Comparison of ENCODE assay signal across 9 cellular contexts in genomic region chr11:93738647-93739081, GRCh38. TPM values are rescaled to one million over a fixed set of nuclear protein-coding genes. Genes with fewer than 3 reads are reported as not detected.
A peak's percentile ranks its signal among the peaks of the same experiment; 100 is the strongest.
DNase-seq lines count a peak whose midpoint lies in the region; ATAC-seq, FAIRE-seq and TF ChIP-seq lines count a peak whose summit lies in the region.
"Had no signal": no experiment of that assay in that cellular context is flagged by ENCODE, and none has a peak within 500 bp of the region (broad histone marks: within the 10 kb centered on the region; RNA-seq: fewer than 3 reads in every experiment).

No MANE protein-coding gene starts in this region.

- H3K27me3 ChIP-seq in NT2/D1 (ENCODE audit: insufficient read depth, insufficient read length) (no peaks in the 10 kb centered on the region), colonic mucosa (no peaks in the 10 kb centered on the region)

- H3K36me3 ChIP-seq in NT2/D1 (ENCODE audit: insufficient read depth, insufficient read length, low read length) (peaks cover 79% of the 10 kb centered on the region), colonic mucosa (peaks cover 13% of the 10 kb centered on the region)

- DNase-seq in EH (ENCODE audit: low read depth) (peak; percentile 31), NT2/D1 (ENCODE audit: low read depth, low spot score) (no peak), colonic mucosa (no peak), H54 (ENCODE audit: insufficient read length, low spot score) (no peak)
- DNase-seq: NCI-H2081 treated with DMSO at 0.1 percent for 48 hours had no signal

- H3K9ac ChIP-seq in NT2/D1 (ENCODE audit: insufficient read length, low read depth) (peak overlapping the region; percentile 98), colonic mucosa (ENCODE audit: low read depth in 2 of 2, low read length in 2 of 2) (no peak overlapping the region)

- H3K27me3 Mint-ChIP-seq in nephron (ENCODE audit: low read depth), result no peaks in the 10 kb centered on the region

- no peaks in the 10 kb centered on the region for H3K9me3 Mint-ChIP-seq in nephron

- peak overlapping the region; percentile 98 to 99 (median 99) for H3K4me3 Mint-ChIP-seq in nephron

- intact Hi-C loops in colonic mucosa (cut with DNase I), result loop anchor here (5.0 kb wide), 1 partner anchor 76 kb away; the partner anchor contains the start of gene CEP295

- H3K27ac ChIP-seq in colonic mucosa, result no peak overlapping the region

- H3K4me3 ChIP-seq in NT2/D1 (ENCODE audit: insufficient read length, low read depth) (peak overlapping the region; percentile 97), colonic mucosa (peak overlapping the region; percentile 6)

- ATAC-seq in HG03095 (IDR thresholded peaks at IDR 0.05; ENCODE audit: unreplicated experiment) (no peak), HG02973 (IDR thresholded peaks at IDR 0.05; ENCODE audit: unreplicated experiment) (no peak), GM19328 (IDR thresholded peaks at IDR 0.05; ENCODE audit: unreplicated experiment) (no peak)

- peaks cover 50% of the 10 kb centered on the region for H3K4me1 Mint-ChIP-seq in nephron

- no peak for FAIRE-seq in H54 (lab: Jason Lieb, UNC)

- no peak for TF ChIP-seq CTCF in colonic mucosa (IDR thresholded peaks at IDR 0.05)
- no peak for TF ChIP-seq CTCF in nephron (IDR thresholded peaks at IDR 0.05; ENCODE audit: unreplicated experiment in 3 of 3)

- H3K27ac Mint-ChIP-seq in nephron, result peak overlapping the region; percentile 35 to 98 (median 63)

- no peaks in the 10 kb centered on the region for H3K9me3 ChIP-seq in NT2/D1 (ENCODE audit: insufficient read depth, low read length)
- no peaks in the 10 kb centered on the region for H3K9me3 ChIP-seq in colonic mucosa

- H3K36me3 Mint-ChIP-seq in nephron (ENCODE audit: low read depth), result peaks cover 63% of the 10 kb centered on the region

- no peak for TF ChIP-seq POLR2A in H54 (IDR thresholded peaks at IDR 0.05; ENCODE audit: low read depth, low read length)

- no peaks in the 10 kb centered on the region for H3K4me1 ChIP-seq in NT2/D1 (ENCODE audit: insufficient read depth, insufficient read length)
- H3K4me1 ChIP-seq in colonic mucosa, result peaks cover 24% of the 10 kb centered on the region

RNA-seq across cellular contexts. Expression of gene TAF1D, which starts 2.6 kb away (rescaled TPM):
- 100 to 1,000 TPM in 1 of 2 donors, 10 to 100 TPM in 1; 73.7 to 100 TPM for total RNA-seq in colonic mucosa

RNA-seq across cellular contexts. Expression of gene C11orf54, which starts 2.8 kb away (rescaled TPM):
- total RNA-seq in colonic mucosa, result 10 to 100 TPM; 37.1 to 59.4 TPM

RNA-seq across cellular contexts. Expression of gene MED17, which starts 45.4 kb away (rescaled TPM):
- total RNA-seq in colonic mucosa, result 10 to 100 TPM; 23.9 to 30.9 TPM
